ENCODE assay signal across 19 cellular contexts in the genomic region with DNA sequence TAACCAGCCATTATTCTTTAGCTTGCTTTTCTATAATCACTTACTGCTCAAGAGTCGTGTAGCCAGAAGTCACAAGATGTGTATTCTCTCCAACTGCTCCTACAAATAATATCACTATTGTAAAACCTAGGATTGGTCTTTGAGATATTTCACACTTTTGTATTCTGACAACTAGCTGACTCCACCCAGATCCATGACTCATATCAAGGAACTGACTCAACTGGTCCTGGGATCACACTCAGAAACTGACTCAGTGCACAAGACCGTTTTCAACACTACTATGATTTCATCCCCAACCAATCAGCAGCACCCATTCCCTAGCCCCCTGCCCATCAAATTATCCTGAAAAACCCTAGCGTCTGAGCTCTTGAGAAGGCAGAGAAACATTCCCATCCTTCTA. TPM values are rescaled to one million over a fixed set of nuclear protein-coding genes. Genes with fewer than 3 reads are reported as not detected.
DNase-seq lines count a peak whose midpoint lies in the region; ATAC-seq and TF ChIP-seq lines count a peak whose summit lies in the region.
"Had no signal": no experiment of that assay in that cellular context is flagged by ENCODE, and none has a peak within 500 bp of the region (broad histone marks: within the 10 kb centered on the region; RNA-seq: fewer than 3 reads in every experiment).

No MANE protein-coding gene starts in this region.

- H3K27me3 Mint-ChIP-seq in effector memory CD8-positive, alpha-beta T cell, result peaks cover 51 to 61% of the 10 kb centered on the region in 2 donors

- H3K4me3 Mint-ChIP-seq in effector memory CD8-positive, alpha-beta T cell, result no peak overlapping the region
- H3K4me3 Mint-ChIP-seq: neural crest cell had no signal

- in situ Hi-C loops in G401 (cut with HindIII; ENCODE audit: low sequenced_read_pairs), result no loop called here

- no peaks in the 10 kb centered on the region for H3K9me3 ChIP-seq in RWPE2 (ENCODE audit: severe bottlenecking)
- H3K9me3 ChIP-seq: HAP-1, vagina had no signal

- H3K36me3 ChIP-seq in RWPE2 (ENCODE audit: low read depth), result no peaks in the 10 kb centered on the region
- H3K36me3 ChIP-seq: HAP-1, vagina had no signal

- peak; percentile 65 to 72 for ATAC-seq in activated naive CD4-positive, alpha-beta T cell treated with anti-CD3 and anti-CD28 coated beads, Interleukin-2, amount 50 U/mL, for 72 hours
- peak; percentile 72; the same call in 1 of the 3 replicates for ATAC-seq in RWPE2 (ENCODE audit: low read depth)
- ATAC-seq in esophagus mucosa, result peak; percentile 84
- ATAC-seq in effector memory CD8-positive, alpha-beta T cell (replicated peaks), result no peak
- no peak for ATAC-seq in GM19324 (IDR thresholded peaks at IDR 0.05; ENCODE audit: low FRiP score, unreplicated experiment)
- ATAC-seq: mucosa of descending colon had no signal

- H3K9me3 Mint-ChIP-seq in activated naive CD4-positive, alpha-beta T cell treated with anti-CD3 and anti-CD28 coated beads, Interleukin-2, amount 50 U/mL, for 72 hours, result peaks cover 12 to 13% of the 10 kb centered on the region in 2 donors
- H3K9me3 Mint-ChIP-seq in effector memory CD8-positive, alpha-beta T cell, result no peaks in the 10 kb centered on the region

- peaks cover 13 to 17% of the 10 kb centered on the region in 2 donors for H3K36me3 Mint-ChIP-seq in activated naive CD4-positive, alpha-beta T cell treated with anti-CD3 and anti-CD28 coated beads, Interleukin-2, amount 50 U/mL, for 72 hours
- no peaks in the 10 kb centered on the region for H3K36me3 Mint-ChIP-seq in effector memory CD8-positive, alpha-beta T cell (ENCODE audit: insufficient read depth)

- H3K4me1 Mint-ChIP-seq in effector memory CD8-positive, alpha-beta T cell (ENCODE audit: low read depth in 2 of 2), result no peaks in the 10 kb centered on the region
- H3K4me1 Mint-ChIP-seq: neural crest cell had no signal

- no peaks in the 10 kb centered on the region for H3K4me1 ChIP-seq in RWPE2 (ENCODE audit: insufficient read depth, poor library complexity, severe bottlenecking)
- H3K4me1 ChIP-seq: HAP-1, vagina had no signal

- TF ChIP-seq CTCF in RWPE2 (IDR thresholded peaks at IDR 0.05; ENCODE audit: poor library complexity, severe bottlenecking), result no peak

- no peak overlapping the region for H3K27ac ChIP-seq in RWPE2 (ENCODE audit: poor library complexity, severe bottlenecking)
- H3K27ac ChIP-seq: vagina had no signal

- DNase-seq in activated naive CD4-positive, alpha-beta T cell treated with anti-CD3 and anti-CD28 coated beads, Interleukin-2, amount 50 U/mL, for 72 hours (ENCODE audit: low spot score in 2 of 2), result no peak
- DNase-seq in activated naive CD4-positive, alpha-beta T cell treated with Interleukin-2 at 50 U/mL for 16 hours, result no peak
- DNase-seq in RWPE2 (ENCODE audit: low spot score) (no peak), stromal cell of bone marrow (ENCODE audit: low read depth) (peak; percentile 41), G401 (ENCODE audit: low spot score) (no peak)
- no peak for DNase-seq in effector memory CD8-positive, alpha-beta T cell
- DNase-seq: activated CD4-positive, alpha-beta T cell treated with anti-CD3 and anti-CD28 coated beads for 48 hours; C1 segment of cervical spinal cord; mucosa of descending colon; NCI-H2029; NCI-H446; stimulated activated CD4-positive, alpha-beta T cell treated with anti-CD3 and anti-CD28 coated beads, Interleukin-4, amount 100 ng/mL, for 24 hours; SW 1271 had no signal

- peaks cover 4% of the 10 kb centered on the region for H3K27me3 ChIP-seq in RWPE2 (ENCODE audit: insufficient read depth, poor library complexity, severe bottlenecking)
- H3K27me3 ChIP-seq: vagina had no signal

- no peak overlapping the region for H3K27ac Mint-ChIP-seq in activated naive CD4-positive, alpha-beta T cell treated with anti-CD3 and anti-CD28 coated beads, Interleukin-2, amount 50 U/mL, for 72 hours
- H3K27ac Mint-ChIP-seq in effector memory CD8-positive, alpha-beta T cell, result no peak overlapping the region

- H3K4me3 ChIP-seq in RWPE2 (ENCODE audit: severe bottlenecking), result no peak overlapping the region
- H3K4me3 ChIP-seq: HAP-1, mucosa of descending colon, smooth muscle cell, vagina had no signal

RNA-seq across cellular contexts. Expression of a gene that starts 56.5 kb away (rescaled TPM):
- total RNA-seq in activated naive CD4-positive, alpha-beta T cell treated with anti-CD3 and anti-CD28 coated beads, Interleukin-2, amount 50 U/mL, for 72 hours, result 10 to 100 TPM; 19.6 to 23.2 TPM
- 15.9 TPM for total RNA-seq in esophagus mucosa
- 33.8 and 79.2 TPM in 2 replicates for total RNA-seq in G401 (2014; rRNA removed; shearing (Covaris generic))

Comparison
In these comparisons a context has a peak if more than half of its experiments do, and no peak if none do; other contexts are left out.
1. ATAC-seq: peak in activated naive CD4-positive, alpha-beta T cell treated with anti-CD3 and anti-CD28 coated beads, Interleukin-2, amount 50 U/mL, for 72 hours (2 of 2), RWPE2 (single experiment) and esophagus mucosa (single experiment); none in effector memory CD8-positive, alpha-beta T cell (single experiment) and GM19324 (single experiment).